ENCODE assay signal across 9 cellular contexts in genomic region chr1:54490361-54491248, GRCh38. TPM values are rescaled to one million over a fixed set of nuclear protein-coding genes. Genes with fewer than 3 reads are reported as not detected.
DNase-seq lines count a peak whose midpoint lies in the region; ATAC-seq lines count a peak whose summit lies in the region.
"Had no signal": no experiment of that assay in that cellular context is flagged by ENCODE, and none has a peak within 500 bp of the region (broad histone marks: within the 10 kb centered on the region; RNA-seq: fewer than 3 reads in every experiment).

No MANE protein-coding gene starts in this region.

- no peaks in the 10 kb centered on the region for H3K9me3 ChIP-seq in right cardiac atrium (ENCODE audit: control insufficient read depth, low read length)
- H3K9me3 ChIP-seq in skeletal muscle tissue (ENCODE audit: control insufficient read depth in 3 of 3, low read length in 3 of 3), result no peaks in the 10 kb centered on the region
- no peaks in the 10 kb centered on the region for H3K9me3 ChIP-seq in mesenchymal stem cell (ENCODE audit: control insufficient read depth, low read length)
- H3K9me3 ChIP-seq: upper lobe of left lung had no signal

- H3K27ac Mint-ChIP-seq in T-helper 1 cell treated with Interleukin-12 subunit alpha and Interleukin-12 subunit beta and Interleukin-4 antibody, amounts not matched to agents 30 μg/mL and 1 μg/mL, for 36 hours, result peak overlapping the region; percentile 55

- H3K23ac ChIP-seq in mesenchymal stem cell (ENCODE audit: low read length in 2 of 2), result no peak overlapping the region

- H3K4me1 ChIP-seq in right cardiac atrium (ENCODE audit: control insufficient read depth, insufficient read depth, low read length) (peaks cover 2% of the 10 kb centered on the region), skeletal muscle tissue (ENCODE audit: control insufficient read depth in 3 of 3, insufficient read depth in 3 of 3, low read length in 3 of 3) (peaks cover 26 to 34% (median 32%) of the 10 kb centered on the region in 3 donors), mesenchymal stem cell (ENCODE audit: control insufficient read depth, insufficient read depth, low read depth, low read length) (peaks cover 13% of the 10 kb centered on the region)

- intact Hi-C loops in right cardiac atrium (cut with DNase I), result loop anchor here in 2 of 4 donors (2.0 to 10.0 kb wide), 2 partner anchors 314 to 368 kb away; partner anchors contain the start of gene TTC22 (in 2 of the 2)

- ATAC-seq in right cardiac atrium (no peak), GM19324 (IDR thresholded peaks at IDR 0.05; ENCODE audit: low FRiP score, unreplicated experiment) (no peak)

- no peak overlapping the region for H2BK120ac ChIP-seq in mesenchymal stem cell (ENCODE audit: low read depth, low read length)

- peak overlapping the region in 2 of 3 donors; percentile 14 to 50 for H3K9ac ChIP-seq in skeletal muscle tissue (ENCODE audit: low read depth in 1 of 3, low read length in 3 of 3)
- no peak overlapping the region for H3K9ac ChIP-seq in mesenchymal stem cell (ENCODE audit: low read length)

- WGBS in right cardiac atrium, result 16% methylated on average over 22 of the region's 22 CpGs
- WGBS in mesenchymal stem cell, result 28% methylated on average over 21 of the region's 22 CpGs

- H3K36me3 Mint-ChIP-seq in T-helper 1 cell treated with Interleukin-12 subunit alpha and Interleukin-12 subunit beta and Interleukin-4 antibody, amounts not matched to agents 30 μg/mL and 1 μg/mL, for 36 hours (ENCODE audit: low read depth), result no peaks in the 10 kb centered on the region

- H4K91ac ChIP-seq in mesenchymal stem cell (ENCODE audit: low read length), result no peak overlapping the region

- no peak overlapping the region for H2BK12ac ChIP-seq in mesenchymal stem cell (ENCODE audit: low read length in 2 of 2)

- H3K4me3 ChIP-seq in right cardiac atrium (ENCODE audit: low read length), result no peak overlapping the region
- no peak overlapping the region for H3K4me3 ChIP-seq in skeletal muscle tissue (ENCODE audit: low read length in 3 of 3)
- H3K4me3 ChIP-seq in mesenchymal stem cell (ENCODE audit: insufficient read depth in 1 of 2, low read depth in 1 of 2, low read length in 2 of 2), result no peak overlapping the region

- H2AK5ac ChIP-seq in mesenchymal stem cell (ENCODE audit: low read length, severe bottlenecking), result no peak overlapping the region

- H3K79me1 ChIP-seq in mesenchymal stem cell (replicated peaks; ENCODE audit: low read length, poor library complexity, severe bottlenecking), result no peaks in the 10 kb centered on the region

- H2BK5ac ChIP-seq in mesenchymal stem cell (ENCODE audit: low read depth, low read length, poor library complexity, severe bottlenecking), result no peak overlapping the region

- H4K8ac ChIP-seq in mesenchymal stem cell (ENCODE audit: low read length), result no peak overlapping the region

- H2BK15ac ChIP-seq in mesenchymal stem cell (ENCODE audit: low read depth, poor library complexity, severe bottlenecking), result no peak overlapping the region

- H3K9me3 Mint-ChIP-seq in T-helper 1 cell treated with Interleukin-12 subunit alpha and Interleukin-12 subunit beta and Interleukin-4 antibody, amounts not matched to agents 30 μg/mL and 1 μg/mL, for 36 hours, result no peaks in the 10 kb centered on the region

- H3K27ac ChIP-seq in right cardiac atrium (ENCODE audit: low read length) (no peak overlapping the region), skeletal muscle tissue (ENCODE audit: low read depth, low read length) (peak overlapping the region; percentile 51), mesenchymal stem cell (ENCODE audit: low read length, poor library complexity, severe bottlenecking) (no peak overlapping the region)

- peak overlapping the region; percentile 46 for H3K4me3 Mint-ChIP-seq in T-helper 1 cell treated with Interleukin-12 subunit alpha and Interleukin-12 subunit beta and Interleukin-4 antibody, amounts not matched to agents 30 μg/mL and 1 μg/mL, for 36 hours

- H3K4me1 Mint-ChIP-seq in T-helper 1 cell treated with Interleukin-12 subunit alpha and Interleukin-12 subunit beta and Interleukin-4 antibody, amounts not matched to agents 30 μg/mL and 1 μg/mL, for 36 hours (ENCODE audit: low read depth), result peaks cover 21% of the 10 kb centered on the region

- H2AFZ ChIP-seq in mesenchymal stem cell (ENCODE audit: low read depth, low read length), result no peak overlapping the region

- no peak for DNase-seq in T-helper 1 cell
- peak; percentile 60 for DNase-seq in NCI-H2227 treated with DMSO at 0.1 percent for 48 hours (lab: John Stamatoyannopoulos, UW)
- peak; percentile 32 to 81 (median 72) for DNase-seq in right cardiac atrium
- DNase-seq in HT-29 (ENCODE audit: low spot score), result no peak
- DNase-seq in mesenchymal stem cell, result no peak
- DNase-seq: upper lobe of left lung had no signal

- no peak overlapping the region for H3K4ac ChIP-seq in mesenchymal stem cell (ENCODE audit: low read depth in 1 of 2, low read length in 2 of 2)

- no peaks in the 10 kb centered on the region for H3K27me3 ChIP-seq in right cardiac atrium (ENCODE audit: control insufficient read depth, insufficient read depth)
- no peaks in the 10 kb centered on the region for H3K27me3 ChIP-seq in skeletal muscle tissue (ENCODE audit: control insufficient read depth in 3 of 3, insufficient read depth in 3 of 3, low read length in 3 of 3)
- peaks cover 4 to 11% of the 10 kb centered on the region in 2 experiments for H3K27me3 ChIP-seq in mesenchymal stem cell (ENCODE audit: control insufficient read depth in 1 of 2, insufficient read depth in 1 of 2, low read length in 2 of 2)
- H3K27me3 ChIP-seq: upper lobe of left lung had no signal

- no peak overlapping the region for H3K14ac ChIP-seq in mesenchymal stem cell (ENCODE audit: low read length in 2 of 2)

- H3K18ac ChIP-seq in mesenchymal stem cell (ENCODE audit: low read depth in 1 of 2, low read length in 2 of 2), result no peak overlapping the region

- H3K27me3 Mint-ChIP-seq in T-helper 1 cell treated with Interleukin-12 subunit alpha and Interleukin-12 subunit beta and Interleukin-4 antibody, amounts not matched to agents 30 μg/mL and 1 μg/mL, for 36 hours (ENCODE audit: low read depth), result peaks cover 41% of the 10 kb centered on the region

- H3K36me3 ChIP-seq in skeletal muscle tissue (ENCODE audit: control insufficient read depth in 3 of 3, insufficient read depth in 3 of 3, low read length in 3 of 3) (no peaks in the 10 kb centered on the region), mesenchymal stem cell (ENCODE audit: control insufficient read depth in 1 of 2, insufficient read depth in 2 of 2, low read depth in 1 of 2, low read length in 2 of 2) (no peaks in the 10 kb centered on the region)
- H3K36me3 ChIP-seq: upper lobe of left lung had no signal

- H3K4me2 ChIP-seq in mesenchymal stem cell (ENCODE audit: low read length, poor library complexity, severe bottlenecking), result no peak overlapping the region

RNA-seq across cellular contexts. Expression of gene ACOT11, which starts 57.4 kb away (rescaled TPM):
- total RNA-seq in right cardiac atrium (10 to 100 TPM; 14.4 to 32.7 (median 28.7) TPM), skeletal muscle tissue (4.7 TPM)
- polyA plus RNA-seq in right cardiac atrium, result 16.7 TPM
- 23.4 and 24.4 TPM in 2 replicates for total RNA-seq in HT-29 (2014; rRNA removed; shearing (Covaris generic))
- polyA plus RNA-seq in mesenchymal stem cell (2013, experiment 1 of 2), result 0.83 TPM
- polyA plus RNA-seq in mesenchymal stem cell (2013, experiment 2 of 2), result 0.88 TPM

Comparison
In these comparisons a context has a peak if more than half of its experiments do, and no peak if none do; other contexts are left out.
1. DNase-seq: peak in NCI-H2227 treated with DMSO at 0.1 percent for 48 hours (single experiment) and right cardiac atrium (3 of 3); none in T-helper 1 cell (0 of 5), HT-29 (single experiment) and mesenchymal stem cell (single experiment).